Comparison of ENCODE assay signal across 15 cellular contexts in the genomic region with DNA sequence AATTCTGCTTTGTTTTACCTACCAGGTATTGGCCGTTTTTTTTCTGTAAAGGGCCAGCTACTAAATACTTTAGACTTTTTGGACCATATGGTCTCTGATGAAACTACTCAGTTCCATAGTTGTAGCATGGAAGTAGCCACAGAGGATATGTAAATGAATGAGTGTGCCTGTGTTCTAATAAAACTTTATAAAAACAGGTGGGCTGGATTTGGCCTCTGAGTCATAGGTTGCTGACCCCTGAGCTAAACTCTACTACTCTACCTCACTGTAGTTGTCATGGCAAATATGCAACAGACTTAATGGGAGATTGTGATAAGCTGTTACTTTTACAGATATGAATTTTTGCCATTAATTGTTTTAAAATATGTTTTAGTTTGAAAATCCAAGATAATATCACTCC. TPM values are rescaled to one million over a fixed set of nuclear protein-coding genes. Genes with fewer than 3 reads are reported as not detected.
DNase-seq lines count a peak whose midpoint lies in the region; ATAC-seq and TF ChIP-seq lines count a peak whose summit lies in the region.
"Had no signal": no experiment of that assay in that cellular context is flagged by ENCODE, and none has a peak within 500 bp of the region (broad histone marks: within the 10 kb centered on the region; RNA-seq: fewer than 3 reads in every experiment).

No MANE protein-coding gene starts in this region.

- TF ChIP-seq CTCF in SU-DHL-6 (IDR thresholded peaks at IDR 0.05; ENCODE audit: insufficient read depth, low read length, poor library complexity, severe bottlenecking) (no peak), omental fat pad (IDR thresholded peaks at IDR 0.05) (no peak)

- peak overlapping the region; percentile 46 for H3K27ac ChIP-seq in SU-DHL-6 (ENCODE audit: low read depth, low read length)
- H3K27ac ChIP-seq: BLaER1 had no signal

- no peaks in the 10 kb centered on the region for H3K9me2 ChIP-seq in SU-DHL-6 (replicated peaks; ENCODE audit: insufficient read depth, low read length)

- H4K20me1 ChIP-seq in SU-DHL-6 (ENCODE audit: low read depth, low read length) = no peaks in the 10 kb centered on the region
- H4K20me1 ChIP-seq: BLaER1 had no signal

- intact Hi-C loops in Right ventricle myocardium superior (cut with DNase I) = no loop called here

- DNase-seq in ELR (ENCODE audit: low read depth) (peak; percentile 43), LHCN-M2 (ENCODE audit: low read depth) (peak; percentile 40), kidney tubule cell (ENCODE audit: low spot score) (peak; percentile 21), omental fat pad (ENCODE audit: low spot score) (no peak), Right ventricle myocardium superior (no peak)
- DNase-seq: AML-193; Caco-2; CD8-positive, alpha-beta memory T cell; DMS53; GOT3; H9; KBM-7 had no signal

- no peak overlapping the region for H3K9ac ChIP-seq in SU-DHL-6 (ENCODE audit: low read length)
- H3K9ac ChIP-seq: BLaER1 had no signal

- H3F3A ChIP-seq in SU-DHL-6 (ENCODE audit: insufficient read depth) = peaks cover 6% of the 10 kb centered on the region; the same call in 1 of the 2 replicates

- H3K4me2 ChIP-seq in SU-DHL-6 (ENCODE audit: low read depth, low read length, poor library complexity, severe bottlenecking) = peak overlapping the region; percentile 38
- H3K4me2 ChIP-seq: BLaER1 had no signal

- H3K27me3 ChIP-seq in SU-DHL-6 (ENCODE audit: low read length) = no peaks in the 10 kb centered on the region
- H3K27me3 ChIP-seq: BLaER1 had no signal

- H2AFZ ChIP-seq in SU-DHL-6 (ENCODE audit: low read depth, low read length, severe bottlenecking) = no peak overlapping the region

- no peak overlapping the region for H3K4me3 ChIP-seq in SU-DHL-6 (ENCODE audit: insufficient read depth, low read length, poor library complexity, severe bottlenecking)
- H3K4me3 ChIP-seq: BLaER1 had no signal

- H3K36me3 ChIP-seq in SU-DHL-6 (ENCODE audit: low read length) = no peaks in the 10 kb centered on the region
- H3K36me3 ChIP-seq: BLaER1 had no signal

- H3K9me3 ChIP-seq in SU-DHL-6 (ENCODE audit: insufficient read depth, low read length) = no peaks in the 10 kb centered on the region
- H3K9me3 ChIP-seq: BLaER1, Caco-2 had no signal

- no peaks in the 10 kb centered on the region for H3K79me2 ChIP-seq in SU-DHL-6 (ENCODE audit: insufficient read depth, low read length)

- ATAC-seq in HG03457 (IDR thresholded peaks at IDR 0.05; ENCODE audit: unreplicated experiment) = no peak
- no peak for ATAC-seq in omental fat pad (ENCODE audit: low FRiP score)
- no peak for ATAC-seq in Right ventricle myocardium superior (ENCODE audit: poor library complexity)

RNA-seq across cellular contexts. Expression of a gene that starts 19.7 kb away (rescaled TPM):
- total RNA-seq in LHCN-M2 (2014; rRNA removed) = 31.4 and 38.0 TPM in 2 replicates
- polyA plus RNA-seq in LHCN-M2 (2012) = 12.8 TPM
- 10 to 100 TPM; 45.4 to 84.0 (median 61.3) TPM for total RNA-seq in omental fat pad
- 25.6 TPM for total RNA-seq in Right ventricle myocardium superior

Comparison
In these comparisons a context has a peak if more than half of its experiments do, and no peak if none do; other contexts are left out.
1. DNase-seq: peak in ELR (single experiment), LHCN-M2 (single experiment) and kidney tubule cell (single experiment); none in omental fat pad (single experiment) and Right ventricle myocardium superior (single experiment).